ENCODE assay signal across 21 cellular contexts in the genomic region with DNA sequence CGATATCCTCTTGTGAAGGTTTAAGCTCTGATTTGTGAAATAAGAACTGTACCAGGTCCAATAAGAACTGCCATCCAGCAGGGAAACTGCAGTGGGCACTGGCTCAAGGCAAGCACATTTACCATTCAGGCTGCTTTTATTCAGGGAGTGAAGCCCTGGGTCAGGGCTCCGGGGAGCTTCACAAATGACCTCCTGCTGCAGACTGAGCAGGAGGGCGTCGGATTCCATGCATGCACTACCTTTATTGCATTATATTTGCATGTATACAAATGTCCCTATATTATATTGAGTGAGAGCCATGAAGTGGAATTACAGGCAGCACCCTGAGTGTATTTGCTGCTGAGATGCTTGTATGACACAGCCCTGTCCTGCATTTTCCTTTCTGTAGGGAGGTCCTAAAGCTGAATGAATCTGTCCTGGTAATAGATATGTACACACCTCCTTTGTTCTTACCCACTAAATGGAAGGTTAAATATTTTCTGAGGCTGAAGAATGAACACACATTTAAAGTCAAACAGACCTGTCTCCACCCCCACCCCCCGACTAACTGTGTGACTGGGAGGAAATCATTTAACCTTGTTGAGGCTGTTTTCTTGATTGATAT.
DNase-seq lines count a peak whose midpoint lies in the region; TF ChIP-seq lines count a peak whose summit lies in the region.
"Had no signal": no experiment of that assay in that cellular context is flagged by ENCODE, and none has a peak within 500 bp of the region (broad histone marks: within the 10 kb centered on the region; RNA-seq: fewer than 3 reads in every experiment).

No MANE protein-coding gene starts in this region.

- no peaks in the 10 kb centered on the region for H3K36me3 ChIP-seq in WERI-Rb-1
- no peaks in the 10 kb centered on the region for H3K36me3 ChIP-seq in neural cell (ENCODE audit: insufficient read depth, low read length)
- H3K36me3 ChIP-seq in H7 (replicated peaks; ENCODE audit: control insufficient read depth, insufficient read depth, low read length), result no peaks in the 10 kb centered on the region
- H3K36me3 ChIP-seq: BE2C, brain microvascular endothelial cell, left lung, thyroid gland had no signal

- no peak overlapping the region for H3K4me2 ChIP-seq in neural cell (ENCODE audit: low read length)

- H3K4me3 ChIP-seq in WERI-Rb-1 (ENCODE audit: low read depth, low read length) (no peak overlapping the region), neural cell (ENCODE audit: low read length) (peak overlapping the region; percentile 2), H7 (ENCODE audit: insufficient read depth, low read depth, low read length) (no peak overlapping the region)
- H3K4me3 ChIP-seq: GM12878, left lung, thyroid gland had no signal

- no peaks in the 10 kb centered on the region for H3K9me2 ChIP-seq in neural cell (ENCODE audit: insufficient read depth, low read length)

- no peak overlapping the region for H3K9ac ChIP-seq in neural cell (ENCODE audit: low read length)

- TF ChIP-seq CTCF in WERI-Rb-1 (IDR thresholded peaks at IDR 0.05; ENCODE audit: low read depth, low read length) (no peak), neural cell (IDR thresholded peaks at IDR 0.05; ENCODE audit: poor library complexity, severe bottlenecking) (no peak)

- no peak for TF ChIP-seq RAD21 in neural cell (conservative IDR thresholded peaks at IDR 0.05)

- in situ Hi-C loops in G401 (cut with HindIII; ENCODE audit: low sequenced_read_pairs), result no loop called here

- TF ChIP-seq EP300 in neural cell (conservative IDR thresholded peaks at IDR 0.05; ENCODE audit: poor library complexity, severe bottlenecking), result no peak

- no peaks in the 10 kb centered on the region for H3F3A ChIP-seq in neural cell (ENCODE audit: insufficient read depth, low read length, poor library complexity, severe bottlenecking)

- no peaks in the 10 kb centered on the region for H3K9me3 ChIP-seq in WERI-Rb-1 (ENCODE audit: severe bottlenecking)
- H3K9me3 ChIP-seq in neural cell (ENCODE audit: low read length), result no peaks in the 10 kb centered on the region
- H3K9me3 ChIP-seq: BE2C, left lung, thyroid gland had no signal

- DNase-seq in G401 (ENCODE audit: low spot score) (peak; percentile 73), NCI-H1417 (lab: John Stamatoyannopoulos, UW) (peak in 2 of 3 experiments; percentile 21 to 55), WERI-Rb-1 (no peak), H7 (no peak), 8988T (no peak), NOMO-1 treated with DMSO at 0.1 percent for 48 hours (lab: John Stamatoyannopoulos, UW; ENCODE audit: unreplicated experiment) (no peak)
- DNase-seq: ACHN; activated CD4-positive, alpha-beta memory T cell treated with anti-CD3 and anti-CD28 coated beads for 36 hours; activated CD8-positive, alpha-beta memory T cell treated with anti-CD3 and anti-CD28 coated beads, Interleukin-2, amount 50 U/mL, for 4 hours; activated naive CD4-positive, alpha-beta T cell treated with anti-CD3 and anti-CD28 coated beads, Interleukin-2, amount 10 ng/mL, durations not matched to agents 7 days and 5 days; BE2C; brain microvascular endothelial cell; DND-41; left lung; naive B cell; NCI-H1092 treated with DMSO at 0.1 percent for 48 hours; occipital lobe; stimulated activated naive CD8-positive, alpha-beta T cell treated with anti-CD3 and anti-CD28 coated beads, Interleukin-15, amount 100 ng/mL, for 72 hours; thyroid gland had no signal

- H4K20me1 ChIP-seq in neural cell (ENCODE audit: insufficient read depth), result no peaks in the 10 kb centered on the region

- no peak overlapping the region for H2AFZ ChIP-seq in neural cell (ENCODE audit: low read depth, low read length)

- H3K79me2 ChIP-seq in neural cell (replicated peaks; ENCODE audit: insufficient read depth, low read length), result no peaks in the 10 kb centered on the region

- H3K27me3 ChIP-seq in WERI-Rb-1 (ENCODE audit: insufficient read depth, low read depth, severe bottlenecking), result no peaks in the 10 kb centered on the region
- H3K27me3 ChIP-seq in neural cell (ENCODE audit: insufficient read depth, low read depth, low read length), result no peaks in the 10 kb centered on the region
- H3K27me3 ChIP-seq in H7 (ENCODE audit: control insufficient read depth, insufficient read depth, low read length), result no peaks in the 10 kb centered on the region; the same call in 1 of the 2 replicates
- H3K27me3 ChIP-seq: BE2C, brain microvascular endothelial cell, left lung, thyroid gland had no signal

- H3K27ac ChIP-seq in WERI-Rb-1 (peak overlapping the region; percentile 53), neural cell (ENCODE audit: low read length) (no peak overlapping the region)
- H3K27ac ChIP-seq: brain microvascular endothelial cell, left lung, thyroid gland had no signal

TF ChIP-seq in neural cell, 6 proteins besides CTCF, POLR2A, EP300 and RAD21:
- no peak for TF ChIP-seq TAF1 (IDR thresholded peaks at IDR 0.05; ENCODE audit: low read depth)
- TF ChIP-seq MXI1 (conservative IDR thresholded peaks at IDR 0.05; ENCODE audit: poor library complexity, severe bottlenecking), result no peak
- TF ChIP-seq SMC3 (conservative IDR thresholded peaks at IDR 0.05; ENCODE audit: poor library complexity), result no peak
- TF ChIP-seq POLR2AphosphoS5 (IDR thresholded peaks at IDR 0.05), result no peak
- TF ChIP-seq EZH2 (IDR thresholded peaks at IDR 0.05; ENCODE audit: borderline replicate concordance, insufficient read depth, low read length, poor library complexity, severe bottlenecking), result no peak
- TF ChIP-seq, protein P1, sequence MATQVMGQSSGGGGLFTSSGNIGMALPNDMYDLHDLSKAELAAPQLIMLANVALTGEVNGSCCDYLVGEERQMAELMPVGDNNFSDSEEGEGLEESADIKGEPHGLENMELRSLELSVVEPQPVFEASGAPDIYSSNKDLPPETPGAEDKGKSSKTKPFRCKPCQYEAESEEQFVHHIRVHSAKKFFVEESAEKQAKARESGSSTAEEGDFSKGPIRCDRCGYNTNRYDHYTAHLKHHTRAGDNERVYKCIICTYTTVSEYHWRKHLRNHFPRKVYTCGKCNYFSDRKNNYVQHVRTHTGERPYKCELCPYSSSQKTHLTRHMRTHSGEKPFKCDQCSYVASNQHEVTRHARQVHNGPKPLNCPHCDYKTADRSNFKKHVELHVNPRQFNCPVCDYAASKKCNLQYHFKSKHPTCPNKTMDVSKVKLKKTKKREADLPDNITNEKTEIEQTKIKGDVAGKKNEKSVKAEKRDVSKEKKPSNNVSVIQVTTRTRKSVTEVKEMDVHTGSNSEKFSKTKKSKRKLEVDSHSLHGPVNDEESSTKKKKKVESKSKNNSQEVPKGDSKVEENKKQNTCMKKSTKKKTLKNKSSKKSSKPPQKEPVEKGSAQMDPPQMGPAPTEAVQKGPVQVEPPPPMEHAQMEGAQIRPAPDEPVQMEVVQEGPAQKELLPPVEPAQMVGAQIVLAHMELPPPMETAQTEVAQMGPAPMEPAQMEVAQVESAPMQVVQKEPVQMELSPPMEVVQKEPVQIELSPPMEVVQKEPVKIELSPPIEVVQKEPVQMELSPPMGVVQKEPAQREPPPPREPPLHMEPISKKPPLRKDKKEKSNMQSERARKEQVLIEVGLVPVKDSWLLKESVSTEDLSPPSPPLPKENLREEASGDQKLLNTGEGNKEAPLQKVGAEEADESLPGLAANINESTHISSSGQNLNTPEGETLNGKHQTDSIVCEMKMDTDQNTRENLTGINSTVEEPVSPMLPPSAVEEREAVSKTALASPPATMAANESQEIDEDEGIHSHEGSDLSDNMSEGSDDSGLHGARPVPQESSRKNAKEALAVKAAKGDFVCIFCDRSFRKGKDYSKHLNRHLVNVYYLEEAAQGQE (IDR thresholded peaks at IDR 0.05; ENCODE audit: borderline replicate concordance), result no peak
TF ChIP-seq in neural cell: peak in this region for 0.

Comparison
In these comparisons a context has a peak if more than half of its experiments do, and no peak if none do; other contexts are left out.
1. DNase-seq: peak in G401 (single experiment) and NCI-H1417 (2 of 3); none in WERI-Rb-1 (single experiment), H7 (single experiment), 8988T (single experiment) and NOMO-1 treated with DMSO at 0.1 percent for 48 hours (single experiment).